Comparison of ENCODE assay signal across 22 cellular contexts in the genomic region with DNA sequence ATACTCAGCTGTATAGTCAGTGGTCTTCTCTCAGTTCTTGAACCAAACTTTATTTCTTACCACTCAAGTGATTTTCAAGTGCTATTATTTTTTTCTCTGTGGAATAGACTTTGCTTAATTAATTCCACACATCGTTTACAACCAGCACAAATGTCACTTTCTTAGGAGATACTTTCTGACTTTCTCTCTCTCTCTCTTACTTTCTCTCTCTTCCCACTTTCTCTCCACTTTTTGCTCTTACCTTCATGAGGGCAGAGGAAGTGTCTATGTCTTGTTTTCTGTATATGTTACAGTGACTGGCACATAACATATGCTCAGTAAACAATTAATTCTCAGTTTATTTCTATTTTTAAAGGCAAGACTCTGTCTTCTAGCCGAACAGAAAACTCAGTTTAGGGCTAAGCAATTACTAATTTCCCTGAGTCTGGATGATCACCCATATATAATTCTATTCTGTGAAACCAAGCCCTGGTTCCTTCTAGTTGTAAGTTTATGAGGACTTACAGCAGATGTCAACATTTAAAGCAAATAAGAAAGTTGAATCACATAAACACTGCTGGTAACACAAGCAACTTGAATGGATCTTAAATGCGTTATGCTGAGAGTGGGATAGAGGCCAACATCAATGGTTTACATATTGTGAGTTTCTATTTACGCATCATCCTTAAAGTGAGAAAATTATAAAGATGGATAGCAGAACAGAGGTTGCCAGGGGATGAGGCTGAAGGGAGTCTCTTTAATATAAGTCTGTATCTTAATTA.
"Had no signal": no experiment of that assay in that cellular context is flagged by ENCODE, and none has a peak within 500 bp of the region (broad histone marks: within the 10 kb centered on the region; RNA-seq: fewer than 3 reads in every experiment).

No MANE protein-coding gene starts in this region.

- ATAC-seq: effector memory CD8-positive, alpha-beta T cell; esophagus mucosa; foreskin keratinocyte; gastroesophageal sphincter; heart left ventricle; left cardiac atrium; left lung; left ventricle myocardium superior; lower lobe of right lung; naive thymus-derived CD4-positive, alpha-beta T cell had no signal

- DNase-seq: colonic mucosa; cortex of kidney; effector CD8-positive, alpha-beta T cell; effector memory CD8-positive, alpha-beta T cell; endodermal cell; erythroblast; esophagus squamous epithelium; foreskin keratinocyte; heart left ventricle; hypothalamus; left cardiac atrium; left lung; left ventricle myocardium superior; lower lobe of right lung; mesendoderm; midbrain; naive thymus-derived CD4-positive, alpha-beta T cell had no signal

- H3K4me1 ChIP-seq: colonic mucosa, esophagus squamous epithelium, foreskin keratinocyte, gastroesophageal sphincter, heart left ventricle, left lung, lower lobe of right lung had no signal

- H3K27me3 ChIP-seq: colonic mucosa, esophagus squamous epithelium, foreskin keratinocyte, heart left ventricle, hepatocyte, left lung had no signal

- H3K27me3 Mint-ChIP-seq: dendritic cell treated with granulocyte-macrophage colony-stimulating factor and Interleukin-4, amounts not matched to agents 40 ng/mL and 50 ng/mL, for 4 days; effector memory CD8-positive, alpha-beta T cell had no signal

- H3K4me1 Mint-ChIP-seq: endodermal cell; naive thymus-derived CD4-positive, alpha-beta T cell had no signal

- H3K9me3 ChIP-seq: colonic mucosa, esophagus squamous epithelium, gastroesophageal sphincter, heart left ventricle, lower lobe of right lung had no signal

- H2AFZ ChIP-seq: hepatocyte had no signal

- H3K36me3 Mint-ChIP-seq: naive thymus-derived CD4-positive, alpha-beta T cell had no signal

- H3K4me3 ChIP-seq: colonic mucosa, esophagus squamous epithelium, gastroesophageal sphincter, heart left ventricle, hepatocyte, left lung, lower lobe of right lung had no signal

- H3K4me2 ChIP-seq: hepatocyte had no signal

- H3K27ac Mint-ChIP-seq: dendritic cell treated with granulocyte-macrophage colony-stimulating factor and Interleukin-4, amounts not matched to agents 40 ng/mL and 50 ng/mL, for 4 days; effector memory CD8-positive, alpha-beta T cell; endodermal cell; naive thymus-derived CD4-positive, alpha-beta T cell had no signal

- H3K79me2 ChIP-seq: hepatocyte had no signal

- H3K36me3 ChIP-seq: colonic mucosa, esophagus squamous epithelium, gastroesophageal sphincter, heart left ventricle, left lung, lower lobe of right lung had no signal

- H3K27ac ChIP-seq: colonic mucosa, epithelial cell of prostate, esophagus squamous epithelium, foreskin keratinocyte, gastroesophageal sphincter, heart left ventricle, hepatocyte, left lung, lower lobe of right lung had no signal

- H3K4me3 Mint-ChIP-seq: dendritic cell treated with granulocyte-macrophage colony-stimulating factor and Interleukin-4, amounts not matched to agents 40 ng/mL and 50 ng/mL, for 4 days; effector memory CD8-positive, alpha-beta T cell; endodermal cell; naive thymus-derived CD4-positive, alpha-beta T cell had no signal

- H3K9me3 Mint-ChIP-seq: endodermal cell had no signal
